ENCODE assay signal across 1 cellular context in genomic region chr12:53456654-53457366, GRCh38.
A peak's percentile ranks its signal among the peaks of the same experiment; 100 is the strongest.
TF ChIP-seq lines count a peak whose summit lies in the region.

No MANE protein-coding gene starts in this region.

TF ChIP-seq in HepG2, 621 proteins besides CTCF, POLR2A, EP300 and RAD21:
- TF ChIP-seq RBFOX2 (IDR thresholded peaks at IDR 0.05; ENCODE audit: low read depth, low read length) = peak; percentile 10; the same call in 1 of the 2 replicates
- peak; percentile 9 for TF ChIP-seq RBM22 (optimal IDR thresholded peaks at IDR 0.05; ENCODE audit: low read length)
- no peak for TF ChIP-seq GTF3A (CRISPR knock-in tag; conservative IDR thresholded peaks at IDR 0.05)
TF ChIP-seq in HepG2: peak in this region for 2.
